6 cellular contexts compared by ENCODE assay signal in the genomic region with DNA sequence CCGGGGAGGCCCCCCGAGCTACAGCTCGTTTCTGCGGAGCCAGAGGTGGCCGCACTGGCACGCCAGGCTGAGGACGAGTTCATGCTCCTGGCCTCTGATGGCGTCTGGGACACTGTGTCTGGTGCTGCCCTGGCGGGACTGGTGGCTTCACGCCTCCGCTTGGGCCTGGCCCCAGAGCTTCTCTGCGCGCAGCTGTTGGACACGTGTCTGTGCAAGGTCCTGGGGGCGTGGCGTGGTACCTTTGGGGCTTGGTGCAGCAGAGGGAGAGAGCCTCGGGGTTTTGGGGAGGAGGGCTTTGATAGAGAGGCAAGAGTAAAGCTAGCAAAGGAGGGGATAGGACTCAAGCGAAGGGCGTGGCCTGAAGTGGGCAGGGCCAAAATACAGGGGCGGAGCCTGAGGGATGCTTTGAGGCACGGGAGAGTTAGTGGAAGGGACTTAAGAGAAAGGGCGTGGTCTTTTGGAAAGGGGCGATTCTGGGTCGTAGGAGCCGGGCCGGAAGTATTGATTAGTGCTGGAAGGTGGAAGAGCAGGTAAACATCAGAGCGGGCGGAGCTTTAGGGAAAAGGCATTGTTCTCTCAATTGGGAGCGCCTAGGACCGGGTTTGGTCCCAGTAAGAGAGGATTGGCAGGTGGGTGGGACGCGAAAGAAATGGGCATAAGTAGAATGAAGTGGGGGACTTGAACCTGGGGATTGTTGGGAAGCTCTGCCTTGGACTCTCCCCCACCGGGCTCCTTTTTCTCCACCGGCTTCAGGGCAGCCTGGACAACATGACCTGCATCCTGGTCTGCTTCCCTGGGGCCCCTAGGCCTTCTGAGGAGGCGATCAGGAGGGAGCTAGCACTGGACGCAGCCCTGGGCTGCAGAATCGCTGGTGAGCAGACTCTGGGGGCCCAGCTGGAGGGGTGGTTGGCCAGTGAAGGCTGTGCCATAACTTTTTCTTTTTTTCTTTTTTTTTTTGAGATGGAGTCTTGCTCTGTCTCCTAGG. TPM values are rescaled to one million over a fixed set of nuclear protein-coding genes. Genes with fewer than 3 reads are reported as not detected.
A peak's percentile ranks its signal among the peaks of the same experiment; 100 is the strongest.
DNase-seq lines count a peak whose midpoint lies in the region; ATAC-seq, FAIRE-seq and TF ChIP-seq lines count a peak whose summit lies in the region.

No MANE protein-coding gene starts in this region.

- peaks cover 21% of the 10 kb centered on the region for H3K4me1 Mint-ChIP-seq in endothelial cell (ENCODE audit: unreplicated experiment)

- no peak overlapping the region for H3K27ac Mint-ChIP-seq in endothelial cell (ENCODE audit: unreplicated experiment)

- peak; percentile 45 for ATAC-seq in SK-N-SH treated with all-trans-retinoic acid at 6 μM for 48 hours
- no peak for ATAC-seq in HG03196 (IDR thresholded peaks at IDR 0.05; ENCODE audit: unreplicated experiment)

- H3K36me3 Mint-ChIP-seq in endothelial cell (ENCODE audit: low read depth, unreplicated experiment), result peaks cover 14% of the 10 kb centered on the region

- TF ChIP-seq POLR2A in GM12892 (IDR thresholded peaks at IDR 0.05; ENCODE audit: low read depth, low read length), result no peak

- peak overlapping the region; percentile 67 for H3K4me3 Mint-ChIP-seq in endothelial cell (ENCODE audit: unreplicated experiment)

- peak; percentile 51 for FAIRE-seq in GM12892 (lab: Jason Lieb, UNC)

- no peaks in the 10 kb centered on the region for H3K9me3 Mint-ChIP-seq in endothelial cell (ENCODE audit: unreplicated experiment)

- H3K27me3 Mint-ChIP-seq in endothelial cell (ENCODE audit: unreplicated experiment), result peaks cover 19% of the 10 kb centered on the region

- no peak for DNase-seq in GM12892 (ENCODE audit: insufficient read length)
- peak; percentile 32 for DNase-seq in endothelial cell (ENCODE audit: low spot score)
- DNase-seq in stimulated activated CD4-positive, alpha-beta T cell treated with anti-CD3 and anti-CD28 coated beads, Interleukin-2, amount 100 ng/mL, for 24 hours, result peak; percentile 64 to 77
- DNase-seq in AG20443 (ENCODE audit: low spot score), result no peak

- TF ChIP-seq CTCF in endothelial cell (IDR thresholded peaks at IDR 0.05; ENCODE audit: unreplicated experiment), result no peak

TF ChIP-seq in SK-N-SH treated with all-trans-retinoic acid at 6 μM for 48 hours, 23 proteins besides CTCF, POLR2A, EP300 and RAD21:
- no peak for TF ChIP-seq ZNF70 (CRISPR knock-in tag; IDR thresholded peaks at IDR 0.05)
- TF ChIP-seq, protein P1, sequence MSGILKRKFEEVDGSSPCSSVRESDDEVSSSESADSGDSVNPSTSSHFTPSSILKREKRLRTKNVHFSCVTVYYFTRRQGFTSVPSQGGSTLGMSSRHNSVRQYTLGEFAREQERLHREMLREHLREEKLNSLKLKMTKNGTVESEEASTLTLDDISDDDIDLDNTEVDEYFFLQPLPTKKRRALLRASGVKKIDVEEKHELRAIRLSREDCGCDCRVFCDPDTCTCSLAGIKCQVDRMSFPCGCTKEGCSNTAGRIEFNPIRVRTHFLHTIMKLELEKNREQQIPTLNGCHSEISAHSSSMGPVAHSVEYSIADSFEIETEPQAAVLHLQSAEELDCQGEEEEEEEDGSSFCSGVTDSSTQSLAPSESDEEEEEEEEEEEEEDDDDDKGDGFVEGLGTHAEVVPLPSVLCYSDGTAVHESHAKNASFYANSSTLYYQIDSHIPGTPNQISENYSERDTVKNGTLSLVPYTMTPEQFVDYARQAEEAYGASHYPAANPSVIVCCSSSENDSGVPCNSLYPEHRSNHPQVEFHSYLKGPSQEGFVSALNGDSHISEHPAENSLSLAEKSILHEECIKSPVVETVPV (CRISPR knock-in tag; IDR thresholded peaks at IDR 0.05), result no peak
- no peak for TF ChIP-seq TOX (CRISPR knock-in tag; IDR thresholded peaks at IDR 0.05; ENCODE audit: borderline replicate concordance)
- no peak for TF ChIP-seq TCF4 (CRISPR knock-in tag; IDR thresholded peaks at IDR 0.05; ENCODE audit: borderline replicate concordance)
- no peak for TF ChIP-seq BACH2 (CRISPR knock-in tag; IDR thresholded peaks at IDR 0.05; ENCODE audit: borderline replicate concordance)
- TF ChIP-seq, protein P2, sequence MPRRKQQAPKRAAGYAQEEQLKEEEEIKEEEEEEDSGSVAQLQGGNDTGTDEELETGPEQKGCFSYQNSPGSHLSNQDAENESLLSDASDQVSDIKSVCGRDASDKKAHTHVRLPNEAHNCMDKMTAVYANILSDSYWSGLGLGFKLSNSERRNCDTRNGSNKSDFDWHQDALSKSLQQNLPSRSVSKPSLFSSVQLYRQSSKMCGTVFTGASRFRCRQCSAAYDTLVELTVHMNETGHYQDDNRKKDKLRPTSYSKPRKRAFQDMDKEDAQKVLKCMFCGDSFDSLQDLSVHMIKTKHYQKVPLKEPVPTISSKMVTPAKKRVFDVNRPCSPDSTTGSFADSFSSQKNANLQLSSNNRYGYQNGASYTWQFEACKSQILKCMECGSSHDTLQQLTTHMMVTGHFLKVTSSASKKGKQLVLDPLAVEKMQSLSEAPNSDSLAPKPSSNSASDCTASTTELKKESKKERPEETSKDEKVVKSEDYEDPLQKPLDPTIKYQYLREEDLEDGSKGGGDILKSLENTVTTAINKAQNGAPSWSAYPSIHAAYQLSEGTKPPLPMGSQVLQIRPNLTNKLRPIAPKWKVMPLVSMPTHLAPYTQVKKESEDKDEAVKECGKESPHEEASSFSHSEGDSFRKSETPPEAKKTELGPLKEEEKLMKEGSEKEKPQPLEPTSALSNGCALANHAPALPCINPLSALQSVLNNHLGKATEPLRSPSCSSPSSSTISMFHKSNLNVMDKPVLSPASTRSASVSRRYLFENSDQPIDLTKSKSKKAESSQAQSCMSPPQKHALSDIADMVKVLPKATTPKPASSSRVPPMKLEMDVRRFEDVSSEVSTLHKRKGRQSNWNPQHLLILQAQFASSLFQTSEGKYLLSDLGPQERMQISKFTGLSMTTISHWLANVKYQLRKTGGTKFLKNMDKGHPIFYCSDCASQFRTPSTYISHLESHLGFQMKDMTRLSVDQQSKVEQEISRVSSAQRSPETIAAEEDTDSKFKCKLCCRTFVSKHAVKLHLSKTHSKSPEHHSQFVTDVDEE (CRISPR knock-in tag; IDR thresholded peaks at IDR 0.05), result no peak
- TF ChIP-seq, protein P3, sequence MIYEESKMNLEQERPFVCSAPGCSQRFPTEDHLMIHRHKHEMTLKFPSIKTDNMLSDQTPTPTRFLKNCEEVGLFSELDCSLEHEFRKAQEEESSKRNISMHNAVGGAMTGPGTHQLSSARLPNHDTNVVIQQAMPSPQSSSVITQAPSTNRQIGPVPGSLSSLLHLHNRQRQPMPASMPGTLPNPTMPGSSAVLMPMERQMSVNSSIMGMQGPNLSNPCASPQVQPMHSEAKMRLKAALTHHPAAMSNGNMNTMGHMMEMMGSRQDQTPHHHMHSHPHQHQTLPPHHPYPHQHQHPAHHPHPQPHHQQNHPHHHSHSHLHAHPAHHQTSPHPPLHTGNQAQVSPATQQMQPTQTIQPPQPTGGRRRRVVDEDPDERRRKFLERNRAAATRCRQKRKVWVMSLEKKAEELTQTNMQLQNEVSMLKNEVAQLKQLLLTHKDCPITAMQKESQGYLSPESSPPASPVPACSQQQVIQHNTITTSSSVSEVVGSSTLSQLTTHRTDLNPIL (CRISPR knock-in tag; IDR thresholded peaks at IDR 0.05; ENCODE audit: low read depth), result no peak
- TF ChIP-seq ISL1 (CRISPR knock-in tag; IDR thresholded peaks at IDR 0.05), result no peak
- TF ChIP-seq ZFP3 (CRISPR knock-in tag; IDR thresholded peaks at IDR 0.05), result no peak

RNA-seq across cellular contexts. Expression of a gene that starts 1.2 kb away (rescaled TPM):
- polyA plus RNA-seq in GM12892 (2012; ENCODE audit: missing spikeins), result 3.5 TPM
- total RNA-seq in endothelial cell (ENCODE audit: unreplicated experiment), result 0.33 TPM

RNA-seq across cellular contexts. Expression of a gene that starts 2.6 kb away (rescaled TPM):
- 5.9 TPM for polyA plus RNA-seq in GM12892 (2012; ENCODE audit: missing spikeins)
- total RNA-seq in endothelial cell (ENCODE audit: unreplicated experiment), result 25.3 TPM

RNA-seq across cellular contexts. Expression of a gene that starts 7.8 kb away (rescaled TPM):
- 85.7 TPM for polyA plus RNA-seq in GM12892 (2012; ENCODE audit: missing spikeins)
- 246 TPM for total RNA-seq in endothelial cell (ENCODE audit: unreplicated experiment)

RNA-seq across cellular contexts. Expression of a gene that starts 31.7 kb away (rescaled TPM):
- 1.1 TPM for polyA plus RNA-seq in GM12892 (2012; ENCODE audit: missing spikeins)
- total RNA-seq in endothelial cell (ENCODE audit: unreplicated experiment), result 64.2 TPM

Comparison
In these comparisons a context has a peak if more than half of its experiments do, and no peak if none do; other contexts are left out.
1. DNase-seq: peak in endothelial cell (single experiment) and stimulated activated CD4-positive, alpha-beta T cell treated with anti-CD3 and anti-CD28 coated beads, Interleukin-2, amount 100 ng/mL, for 24 hours (2 of 2); none in GM12892 (single experiment) and AG20443 (single experiment).